9 cellular contexts compared by ENCODE assay signal in genomic region chr1:32703479-32704291, GRCh38. TPM values are rescaled to one million over a fixed set of nuclear protein-coding genes. Genes with fewer than 3 reads are reported as not detected.
DNase-seq lines count a peak whose midpoint lies in the region; ATAC-seq, FAIRE-seq and TF ChIP-seq lines count a peak whose summit lies in the region.
"Had no signal": no experiment of that assay in that cellular context is flagged by ENCODE, and none has a peak within 500 bp of the region (broad histone marks: within the 10 kb centered on the region; RNA-seq: fewer than 3 reads in every experiment).

No MANE protein-coding gene starts in this region.

- TF ChIP-seq CTCF in kidney epithelial cell (IDR thresholded peaks at IDR 0.05; ENCODE audit: insufficient read depth, low read length, poor library complexity, severe bottlenecking): no peak
- no peak for TF ChIP-seq CTCF in suprapubic skin (IDR thresholded peaks at IDR 0.05)
- TF ChIP-seq CTCF in D721Med (IDR thresholded peaks at IDR 0.05; ENCODE audit: insufficient read depth, missing control alignments): no peak

- DNase-seq in T-helper 1 cell (no peak), brain pericyte (ENCODE audit: low read depth, low spot score) (peak; percentile 67), kidney epithelial cell (ENCODE audit: low read depth) (peak; percentile 84), suprapubic skin (ENCODE audit: low spot score in 2 of 2) (peak in 1 of 2 donors; percentile 64), D721Med (ENCODE audit: insufficient read length, low spot score) (no peak)

- H3K4me3 Mint-ChIP-seq in T-helper 1 cell treated with Interleukin-12 subunit alpha and Interleukin-12 subunit beta and Interleukin-4 antibody, amounts not matched to agents 30 μg/mL and 1 μg/mL, for 36 hours: peak overlapping the region; percentile 30

- 44% methylated on average over 18 of the region's 18 CpGs for WGBS in suprapubic skin

- H3K36me3 ChIP-seq in kidney epithelial cell (ENCODE audit: control insufficient read depth, insufficient read depth, low read length): no peaks in the 10 kb centered on the region
- H3K36me3 ChIP-seq in suprapubic skin: no peaks in the 10 kb centered on the region

- no peak for TF ChIP-seq POLR2A in suprapubic skin (IDR thresholded peaks at IDR 0.05)

- H3K27me3 ChIP-seq in kidney epithelial cell (ENCODE audit: control insufficient read depth, insufficient read depth, low read length): no peaks in the 10 kb centered on the region
- H3K27me3 ChIP-seq in suprapubic skin: no peaks in the 10 kb centered on the region

- H3K36me3 Mint-ChIP-seq in T-helper 1 cell treated with Interleukin-12 subunit alpha and Interleukin-12 subunit beta and Interleukin-4 antibody, amounts not matched to agents 30 μg/mL and 1 μg/mL, for 36 hours (ENCODE audit: low read depth): no peaks in the 10 kb centered on the region

- ATAC-seq in GM21717 (IDR thresholded peaks at IDR 0.05; ENCODE audit: unreplicated experiment): no peak
- no peak for ATAC-seq in HG03135 (IDR thresholded peaks at IDR 0.05; ENCODE audit: unreplicated experiment)

- no peaks in the 10 kb centered on the region for H3K9me3 ChIP-seq in suprapubic skin

- no peak for FAIRE-seq in D721Med (lab: Jason Lieb, UNC)

- H3K4me1 Mint-ChIP-seq in T-helper 1 cell treated with Interleukin-12 subunit alpha and Interleukin-12 subunit beta and Interleukin-4 antibody, amounts not matched to agents 30 μg/mL and 1 μg/mL, for 36 hours (ENCODE audit: low read depth): peaks cover 12% of the 10 kb centered on the region

- peaks cover 60% of the 10 kb centered on the region for H3K27me3 Mint-ChIP-seq in T-helper 1 cell treated with Interleukin-12 subunit alpha and Interleukin-12 subunit beta and Interleukin-4 antibody, amounts not matched to agents 30 μg/mL and 1 μg/mL, for 36 hours (ENCODE audit: low read depth)

- TF ChIP-seq EP300 in suprapubic skin (IDR thresholded peaks at IDR 0.05): no peak

- H3K4me1 ChIP-seq in suprapubic skin: peaks cover 38% of the 10 kb centered on the region

- peak overlapping the region; percentile 73 for H3K4me3 ChIP-seq in kidney epithelial cell (ENCODE audit: low read depth, low read length)
- H3K4me3 ChIP-seq in suprapubic skin: peak overlapping the region; percentile 81

- no peaks in the 10 kb centered on the region for H3K9me3 Mint-ChIP-seq in T-helper 1 cell treated with Interleukin-12 subunit alpha and Interleukin-12 subunit beta and Interleukin-4 antibody, amounts not matched to agents 30 μg/mL and 1 μg/mL, for 36 hours

- H3K27ac Mint-ChIP-seq in T-helper 1 cell treated with Interleukin-12 subunit alpha and Interleukin-12 subunit beta and Interleukin-4 antibody, amounts not matched to agents 30 μg/mL and 1 μg/mL, for 36 hours: no peak overlapping the region

- peak overlapping the region; percentile 87 for H3K27ac ChIP-seq in suprapubic skin
- H3K27ac ChIP-seq: C4-2B had no signal

RNA-seq across cellular contexts. Expression of gene SYNC, which starts 1.1 kb away (rescaled TPM):
- total RNA-seq in kidney epithelial cell: 2.7 and 3.8 TPM in 2 replicates
- 10 to 100 TPM in 1 of 4 donors, 1 to 10 TPM in 3; 7.4 to 11.4 (median 8.3) TPM for total RNA-seq in suprapubic skin

RNA-seq across cellular contexts. Expression of gene RBBP4, which starts 52.7 kb away (rescaled TPM):
- total RNA-seq in kidney epithelial cell (216 and 245 TPM in 2 replicates), suprapubic skin (100 to 1,000 TPM in 1 of 4 donors, 10 to 100 TPM in 3; 80.5 to 121 (median 90.5) TPM)

RNA-seq across cellular contexts. Expression of gene ZBTB8OS, which starts 53.3 kb away (rescaled TPM):
- total RNA-seq in kidney epithelial cell (38.0 and 38.2 TPM in 2 replicates), suprapubic skin (10 to 100 TPM; 19.2 to 29.9 (median 24.0) TPM)

Comparison
In these comparisons a context has a peak if more than half of its experiments do, and no peak if none do; other contexts are left out.
1. DNase-seq: peak in brain pericyte (single experiment) and kidney epithelial cell (single experiment); none in T-helper 1 cell (0 of 5) and D721Med (single experiment).